Comparison of ENCODE assay signal across 10 cellular contexts in genomic region chrX:49627030-49627777, GRCh38.
A peak's percentile ranks its signal among the peaks of the same experiment; 100 is the strongest.
DNase-seq lines count a peak whose midpoint lies in the region; ATAC-seq and TF ChIP-seq lines count a peak whose summit lies in the region.
"Had no signal": no experiment of that assay in that cellular context is flagged by ENCODE, and none has a peak within 500 bp of the region (broad histone marks: within the 10 kb centered on the region; RNA-seq: fewer than 3 reads in every experiment).

No MANE protein-coding gene starts in this region.

- ATAC-seq in HG02938 (IDR thresholded peaks at IDR 0.05; ENCODE audit: unreplicated experiment) (no peak), HG02840 (IDR thresholded peaks at IDR 0.05; ENCODE audit: low FRiP score, unreplicated experiment) (no peak)

- DNase-seq in UCSD-AML1 (lab: John Stamatoyannopoulos, UW; ENCODE audit: unreplicated experiment) (peak; percentile 14), iPS DF 19.7 (ENCODE audit: low read depth, low spot score) (peak; percentile 5), putamen (ENCODE audit: low spot score) (no peak), cerebellar nuclear complex (lab: John Stamatoyannopoulos, UW) (no peak)

- no peak overlapping the region for H3K27ac ChIP-seq in 22Rv1
- H3K27ac ChIP-seq: epithelial cell of prostate, SK-N-MC had no signal

- peak; percentile 58 for TF ChIP-seq CTCF in 22Rv1 (IDR thresholded peaks at IDR 0.05)
- TF ChIP-seq CTCF in GM12873 (IDR thresholded peaks at IDR 0.05; ENCODE audit: insufficient read depth, low read depth, low read length, missing control alignments) = peak; percentile 49

Comparison
In these comparisons a context has a peak if more than half of its experiments do, and no peak if none do; other contexts are left out.
1. DNase-seq: peak in UCSD-AML1 (single experiment) and iPS DF 19.7 (single experiment); none in putamen (single experiment) and cerebellar nuclear complex (0 of 2).